Comparison of ENCODE assay signal across 1 cellular context in genomic region chr4:1711906-1712215, GRCh38.
TF ChIP-seq lines count a peak whose summit lies in the region.

No MANE protein-coding gene starts in this region.

TF ChIP-seq in GM12878, 131 proteins besides CTCF, POLR2A, EP300 and RAD21:
- TF ChIP-seq CBFB (IDR thresholded peaks at IDR 0.05; ENCODE audit: low read depth) (0 out of 2 replicates have a peak, but pooled peaks have one; percentile 22), PAX8 (IDR thresholded peaks at IDR 0.05) (no peak), ATF3 (IDR thresholded peaks at IDR 0.05; ENCODE audit: borderline replicate concordance, extremely low read depth, low read depth, low read length) (no peak), PAX5 (IDR thresholded peaks at IDR 0.05; ENCODE audit: borderline replicate concordance, low read depth, low read length) (peak; percentile 64; the same call in 1 of the 2 replicates), ZNF217 (IDR thresholded peaks at IDR 0.05) (0 out of 2 replicates have a peak, but pooled peaks have one; percentile 62)
